30 cellular contexts compared by ENCODE assay signal in genomic region chr19:51129716-51130115, GRCh38. TPM values are rescaled to one million over a fixed set of nuclear protein-coding genes. Genes with fewer than 3 reads are reported as not detected.
A peak's percentile ranks its signal among the peaks of the same experiment; 100 is the strongest.
DNase-seq lines count a peak whose midpoint lies in the region; ATAC-seq, FAIRE-seq and TF ChIP-seq lines count a peak whose summit lies in the region.
"Had no signal": no experiment of that assay in that cellular context is flagged by ENCODE, and none has a peak within 500 bp of the region (broad histone marks: within the 10 kb centered on the region; RNA-seq: fewer than 3 reads in every experiment).

No MANE protein-coding gene starts in this region.

- no peak overlapping the region for H3K27ac ChIP-seq in HEK293 (ENCODE audit: extremely low read depth, low read depth, low read length)
- no peak overlapping the region for H3K27ac ChIP-seq in pancreas
- H3K27ac ChIP-seq: cardiac muscle cell, HL-60, PC-9 had no signal

- no peaks in the 10 kb centered on the region for H3K36me3 ChIP-seq in HEK293 (ENCODE audit: control insufficient read depth in 2 of 2, insufficient read depth in 1 of 2, low read length in 2 of 2)
- H3K36me3 ChIP-seq in pancreas: no peaks in the 10 kb centered on the region
- H3K36me3 ChIP-seq: cardiac muscle cell had no signal

- H3K4me1 ChIP-seq in HEK293 (ENCODE audit: control insufficient read depth, insufficient read depth, low read length) (peaks cover 12% of the 10 kb centered on the region), pancreas (no peaks in the 10 kb centered on the region)

- no peaks in the 10 kb centered on the region for H3K36me3 Mint-ChIP-seq in activated naive CD4-positive, alpha-beta T cell treated with anti-CD3 and anti-CD28 coated beads for 36 hours (ENCODE audit: low read depth)
- H3K36me3 Mint-ChIP-seq in mesothelial cell of epicardium: no peaks in the 10 kb centered on the region
- H3K36me3 Mint-ChIP-seq in stimulated activated effector memory CD8-positive, alpha-beta T cell treated with anti-CD3 and anti-CD28 coated beads, Interleukin-12 subunit alpha, Interleukin-12 subunit beta, amount 100 ng/mL, for 72 hours: peaks cover 19% of the 10 kb centered on the region
- H3K36me3 Mint-ChIP-seq: type B pancreatic cell had no signal

- no peaks in the 10 kb centered on the region for H3K27me3 ChIP-seq in pancreas
- H3K27me3 ChIP-seq: cardiac muscle cell had no signal

- FAIRE-seq in pancreas (lab: Jason Lieb, UNC): no peak
- FAIRE-seq: GM18507, HepG2 had no signal

- H3K4me3 ChIP-seq in HEK293 (ENCODE audit: low read depth, low read length): no peak overlapping the region
- no peak overlapping the region for H3K4me3 ChIP-seq in pancreas
- H3K4me3 ChIP-seq: cardiac muscle cell, PC-9 had no signal

- no peak overlapping the region for H3K4me3 Mint-ChIP-seq in activated naive CD4-positive, alpha-beta T cell treated with anti-CD3 and anti-CD28 coated beads for 36 hours
- no peak overlapping the region for H3K4me3 Mint-ChIP-seq in mesothelial cell of epicardium
- no peak overlapping the region for H3K4me3 Mint-ChIP-seq in stimulated activated effector memory CD8-positive, alpha-beta T cell treated with anti-CD3 and anti-CD28 coated beads, Interleukin-12 subunit alpha, Interleukin-12 subunit beta, amount 100 ng/mL, for 72 hours
- H3K4me3 Mint-ChIP-seq: type B pancreatic cell had no signal

- H3K9me3 Mint-ChIP-seq in activated naive CD4-positive, alpha-beta T cell treated with anti-CD3 and anti-CD28 coated beads for 36 hours: no peaks in the 10 kb centered on the region
- H3K9me3 Mint-ChIP-seq in mesothelial cell of epicardium: peaks cover 2% of the 10 kb centered on the region
- no peaks in the 10 kb centered on the region for H3K9me3 Mint-ChIP-seq in stimulated activated effector memory CD8-positive, alpha-beta T cell treated with anti-CD3 and anti-CD28 coated beads, Interleukin-12 subunit alpha, Interleukin-12 subunit beta, amount 100 ng/mL, for 72 hours
- H3K9me3 Mint-ChIP-seq: activated T-helper 2 cell treated with anti-CD3 and anti-CD28 coated beads, Interferon-gamma antibody, Interleukin-2, Interleukin-4, amounts not matched to agents 10 μg/mL and 5 μg/mL and 100 μg/mL, durations not matched to agents 14 hours and 24 hours and 36 hours had no signal

- TF ChIP-seq CTCF in HEK293 (tag by site-specific recombination; IDR thresholded peaks at IDR 0.05) (no peak), mesothelial cell of epicardium (IDR thresholded peaks at IDR 0.05; ENCODE audit: unreplicated experiment) (no peak), pancreas (IDR thresholded peaks at IDR 0.05) (no peak)

- intact Hi-C loops in activated naive CD4-positive, alpha-beta T cell treated with anti-CD3 and anti-CD28 coated beads for 36 hours (cut with micrococcal nuclease): no loop called here
- intact Hi-C loops in pancreas (cut with DNase I): no loop called here

- no peaks in the 10 kb centered on the region for H3K9me3 ChIP-seq in HEK293 (ENCODE audit: control insufficient read depth, insufficient read depth, low read depth, low read length)
- no peaks in the 10 kb centered on the region for H3K9me3 ChIP-seq in pancreas

- POLR2A ChIA-PET in HEK293 (lab: Yijun Ruan, JAX): no interaction called here

- H3K4me1 Mint-ChIP-seq in activated naive CD4-positive, alpha-beta T cell treated with anti-CD3 and anti-CD28 coated beads for 36 hours (ENCODE audit: low read depth): peaks cover 69% of the 10 kb centered on the region
- H3K4me1 Mint-ChIP-seq in mesothelial cell of epicardium: peaks cover 34% of the 10 kb centered on the region
- H3K4me1 Mint-ChIP-seq in stimulated activated effector memory CD8-positive, alpha-beta T cell treated with anti-CD3 and anti-CD28 coated beads, Interleukin-12 subunit alpha, Interleukin-12 subunit beta, amount 100 ng/mL, for 72 hours: peaks cover 72% of the 10 kb centered on the region

- no peak for ATAC-seq in stimulated activated effector memory CD8-positive, alpha-beta T cell treated with anti-CD3 and anti-CD28 coated beads, Interleukin-12 subunit alpha, Interleukin-12 subunit beta, amount 100 ng/mL, for 72 hours
- no peak for ATAC-seq in pancreas
- ATAC-seq: HepG2, left ventricle myocardium superior had no signal

- DNase-seq in activated naive CD4-positive, alpha-beta T cell treated with anti-CD3 and anti-CD28 coated beads for 36 hours: peak; percentile 34
- DNase-seq in activated naive CD4-positive, alpha-beta T cell (lab: John Stamatoyannopoulos, UW): no peak
- no peak for DNase-seq in mesothelial cell of epicardium (ENCODE audit: low spot score in 2 of 2, unreplicated experiment in 2 of 2)
- DNase-seq in stimulated activated effector memory CD8-positive, alpha-beta T cell treated with anti-CD3 and anti-CD28 coated beads, Interleukin-12 subunit alpha, Interleukin-12 subunit beta, amount 100 ng/mL, for 72 hours (ENCODE audit: low spot score in 2 of 2): no peak
- no peak for DNase-seq in pancreas
- no peak for DNase-seq in NCI-H524 treated with DMSO at 0.1 percent for 48 hours (lab: John Stamatoyannopoulos, UW)
- no peak for DNase-seq in HuH-7 (ENCODE audit: low spot score)
- DNase-seq: activated CD4-positive, CD25-positive, alpha-beta regulatory T cell treated with anti-CD3 and anti-CD28 coated beads, Interleukin-2, amount 50 U/mL, for 72 hours; anterior cingulate cortex; dermis blood vessel endothelial cell; GDM1; left ventricle myocardium superior; NCI-H1417 treated with DMSO at 0.1 percent for 48 hours; NCI-H2107; NCI-H510A; occipital lobe; PC-9; retina; SIG-M5; stimulated activated CD4-positive, alpha-beta T cell treated with anti-CD3 and anti-CD28 coated beads, Interleukin-12 subunit alpha, Interleukin-12 subunit beta, amount 100 ng/mL, for 4 hours; stimulated activated CD4-positive, alpha-beta T cell treated with anti-CD3 and anti-CD28 coated beads, Interleukin-4, amount 100 ng/mL, for 4 hours had no signal

- H3K27me3 Mint-ChIP-seq in activated naive CD4-positive, alpha-beta T cell treated with anti-CD3 and anti-CD28 coated beads for 36 hours (ENCODE audit: low read depth): no peaks in the 10 kb centered on the region
- peaks cover 20% of the 10 kb centered on the region for H3K27me3 Mint-ChIP-seq in mesothelial cell of epicardium (ENCODE audit: low read depth)

- peak overlapping the region; percentile 78 for H3K27ac Mint-ChIP-seq in activated naive CD4-positive, alpha-beta T cell treated with anti-CD3 and anti-CD28 coated beads for 36 hours
- peak overlapping the region; percentile 34 for H3K27ac Mint-ChIP-seq in mesothelial cell of epicardium
- peak overlapping the region; percentile 23 for H3K27ac Mint-ChIP-seq in stimulated activated effector memory CD8-positive, alpha-beta T cell treated with anti-CD3 and anti-CD28 coated beads, Interleukin-12 subunit alpha, Interleukin-12 subunit beta, amount 100 ng/mL, for 72 hours
- H3K27ac Mint-ChIP-seq: activated T-helper 2 cell treated with anti-CD3 and anti-CD28 coated beads, Interferon-gamma antibody, Interleukin-2, Interleukin-4, amounts not matched to agents 10 μg/mL and 5 μg/mL and 100 μg/mL, durations not matched to agents 14 hours and 24 hours and 36 hours; type B pancreatic cell had no signal

- CTCF ChIA-PET in activated naive CD4-positive, alpha-beta T cell treated with anti-CD3 and anti-CD28 coated beads for 36 hours (lab: Charles Lee): interaction anchor here (1.2 kb wide), 1 partner anchor 28 kb away, joined by 3 read pairs; no protein-coding TSS in a partner anchor
- CTCF ChIA-PET in HEK293 (lab: Yijun Ruan, JAX): interaction anchor here (2.3 kb wide), 1 partner anchor 29 kb away, joined by 13 read pairs; no protein-coding TSS in a partner anchor

- WGBS in pancreas, 2 donors: 74 to 85% methylated on average over 8 of the region's 8 CpGs

TF ChIP-seq in HEK293, 187 proteins besides CTCF, POLR2A, EP300 and RAD21:
- TF ChIP-seq ZNF548 (tag by site-specific recombination; IDR thresholded peaks at IDR 0.05): no peak
- no peak for TF ChIP-seq OVOL3 (tag by site-specific recombination; IDR thresholded peaks at IDR 0.05)
- peak; percentile 31; the same call in 1 of the 2 replicates for TF ChIP-seq ZFHX2 (tag by site-specific recombination; conservative IDR thresholded peaks at IDR 0.05)
- TF ChIP-seq ZNF776 (tag by site-specific recombination; IDR thresholded peaks at IDR 0.05; ENCODE audit: borderline replicate concordance): no peak

RNA-seq across cellular contexts. Expression of gene SIGLEC9, which starts 5.0 kb away (rescaled TPM):
- total RNA-seq in activated naive CD4-positive, alpha-beta T cell treated with anti-CD3 and anti-CD28 coated beads for 36 hours: 1 to 10 TPM; 1.7 to 1.9 TPM
- total RNA-seq in mesothelial cell of epicardium: not detected in 3 replicates
- total RNA-seq in pancreas: 1 to 10 TPM in 3 of 6 donors, under 1 TPM in 3; 0.19 to 4.1 (median 1.2) TPM
- 1 to 10 TPM in 1 of 2 donors, under 1 TPM in 1; 0.80 to 1.0 TPM for polyA plus RNA-seq in pancreas
- total RNA-seq: cardiac muscle cell, dermis blood vessel endothelial cell, H4, HepG2, PC-9 had no signal
- polyA plus RNA-seq: BJ, cardiac muscle cell, HepG2 had no signal

RNA-seq across cellular contexts. Expression of gene SIGLEC7, which starts 12.4 kb away (rescaled TPM):
- not detected for total RNA-seq in activated naive CD4-positive, alpha-beta T cell treated with anti-CD3 and anti-CD28 coated beads for 36 hours
- total RNA-seq in mesothelial cell of epicardium: not detected in 3 replicates
- 1 to 10 TPM in 2 of 6 donors, under 1 TPM in 4; 0.12 to 3.0 (median 0.45) TPM for total RNA-seq in pancreas
- polyA plus RNA-seq in pancreas: under 1 TPM; 0.12 to 0.23 TPM
- total RNA-seq: activated T-helper 2 cell treated with anti-CD3 and anti-CD28 coated beads, Interferon-gamma antibody, Interleukin-2, Interleukin-4, amounts not matched to agents 10 μg/mL and 5 μg/mL and 100 μg/mL, durations not matched to agents 14 hours and 24 hours and 36 hours; cardiac muscle cell; dermis blood vessel endothelial cell; H4; HepG2; PC-9 had no signal
- polyA plus RNA-seq: BJ, cardiac muscle cell, HepG2 had no signal

RNA-seq across cellular contexts. Expression of gene CTU1, which starts 21.5 kb away (rescaled TPM):
- 1 to 10 TPM; 9.2 to 9.9 TPM for total RNA-seq in activated naive CD4-positive, alpha-beta T cell treated with anti-CD3 and anti-CD28 coated beads for 36 hours
- total RNA-seq in mesothelial cell of epicardium: 7.5 to 7.9 TPM (median 7.7 TPM) in 3 replicates
- total RNA-seq in pancreas: 1 to 10 TPM; 2.9 to 8.2 (median 4.0) TPM
- polyA plus RNA-seq in pancreas: 1 to 10 TPM; 1.4 to 3.2 TPM

RNA-seq across cellular contexts. Expression of gene KLK14, which starts 47.0 kb away (rescaled TPM):
- under 1 TPM; 0.69 to 0.79 TPM for total RNA-seq in activated naive CD4-positive, alpha-beta T cell treated with anti-CD3 and anti-CD28 coated beads for 36 hours
- 0.45 to 0.99 TPM (median 0.47 TPM) in 3 replicates for total RNA-seq in mesothelial cell of epicardium
- total RNA-seq in pancreas: under 1 TPM in 3 of 6 donors, not detected in 3; 0.20 to 0.32 (median 0.31) TPM
- under 1 TPM; 0.61 to 0.77 TPM for polyA plus RNA-seq in pancreas
- total RNA-seq: dermis blood vessel endothelial cell, H4, HepG2, occipital lobe had no signal
- polyA plus RNA-seq: cardiac muscle cell, HepG2 had no signal

Comparison
In these comparisons a context has a peak if more than half of its experiments do, and no peak if none do; other contexts are left out.
1. H3K27ac Mint-ChIP-seq: peak in every context shown above with its lines; median percentile 78 in activated naive CD4-positive, alpha-beta T cell treated with anti-CD3 and anti-CD28 coated beads for 36 hours; 34 in mesothelial cell of epicardium; 23 in stimulated activated effector memory CD8-positive, alpha-beta T cell treated with anti-CD3 and anti-CD28 coated beads, Interleukin-12 subunit alpha, Interleukin-12 subunit beta, amount 100 ng/mL, for 72 hours.